8 cellular contexts compared by ENCODE assay signal in the genomic region with DNA sequence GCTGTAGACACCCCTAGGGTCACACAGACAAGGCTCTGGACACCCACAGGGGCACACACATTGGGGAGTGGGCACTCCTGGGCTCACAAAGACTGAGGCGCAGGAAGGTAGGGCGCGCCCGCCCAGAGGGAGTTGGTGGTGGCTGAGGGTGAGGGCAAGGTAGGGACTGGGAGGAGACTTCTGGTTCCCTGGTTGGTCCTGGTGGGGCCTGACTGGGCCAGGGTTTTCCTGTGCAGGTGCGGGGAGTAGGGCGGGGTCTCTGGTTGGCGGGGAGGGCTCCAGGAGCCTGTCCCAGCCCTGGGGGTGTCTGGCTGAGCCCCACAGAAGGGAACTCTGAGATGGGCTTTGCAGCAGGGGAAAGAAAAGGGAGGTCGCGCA. TPM values are rescaled to one million over a fixed set of nuclear protein-coding genes. Genes with fewer than 3 reads are reported as not detected.
DNase-seq lines count a peak whose midpoint lies in the region; ATAC-seq, FAIRE-seq and TF ChIP-seq lines count a peak whose summit lies in the region.

No MANE protein-coding gene starts in this region.

- H3K4me1 ChIP-seq in KMS-11 (ENCODE audit: low read depth, poor library complexity, severe bottlenecking) (peaks cover 2% of the 10 kb centered on the region), GM12878 (ENCODE audit: control insufficient read depth, insufficient read depth, low read length) (no peaks in the 10 kb centered on the region; the same call in 1 of the 2 replicates), suprapubic skin (peaks cover 13% of the 10 kb centered on the region)

- no peaks in the 10 kb centered on the region for H3K9me3 ChIP-seq in GM12878 (replicated peaks; ENCODE audit: control insufficient read depth, insufficient read depth, low read length)
- no peaks in the 10 kb centered on the region for H3K9me3 ChIP-seq in suprapubic skin

- ATAC-seq in GM18909 (IDR thresholded peaks at IDR 0.05; ENCODE audit: poor library complexity, unreplicated experiment) (peak; percentile 16), GM12878 (peak; percentile 40), HG02884 (IDR thresholded peaks at IDR 0.05; ENCODE audit: unreplicated experiment) (no peak)

- no peak for DNase-seq in GM12878 (ENCODE audit: low read depth, low spot score)
- DNase-seq in kidney tubule cell (ENCODE audit: low spot score), result peak; percentile 5
- DNase-seq in suprapubic skin (ENCODE audit: low spot score in 2 of 2), result no peak
- DNase-seq in DMS114 treated with DMSO at 0.1 percent for 48 hours (lab: John Stamatoyannopoulos, UW; ENCODE audit: unreplicated experiment), result no peak

- H3K4me3 ChIP-seq in KMS-11 (IDR thresholded peaks at IDR 0.05; ENCODE audit: insufficient read depth, low read depth, low read length) (no peak overlapping the region), GM12878 (peak overlapping the region; percentile 74), suprapubic skin (peak overlapping the region; percentile 71)

- H3K27ac ChIP-seq in 22Rv1 (peak overlapping the region; percentile 61), KMS-11 (peak overlapping the region; percentile 45), GM12878 (ENCODE audit: control insufficient read depth, insufficient read depth) (peak overlapping the region; percentile 75), suprapubic skin (peak overlapping the region; percentile 77)

- 45% methylated on average over 8 of the region's 9 CpGs for WGBS in GM12878 (ENCODE audit: insufficient coverage, insufficient replicate concordance, low lambda C conversion rate, missing lambda C conversion rate)
- 19% methylated on average over 5 of the region's 9 CpGs for WGBS in suprapubic skin

- peak overlapping the region; percentile 73 for H3K9ac ChIP-seq in KMS-11
- peak overlapping the region; percentile 65 for H3K9ac ChIP-seq in GM12878 (ENCODE audit: control insufficient read depth, insufficient read depth, low read length)

- H3K4me2 ChIP-seq in KMS-11, result peak overlapping the region; percentile 51
- H3K4me2 ChIP-seq in GM12878 (ENCODE audit: control insufficient read depth, insufficient read depth), result peak overlapping the region; percentile 57

- H3K79me2 ChIP-seq in KMS-11 (ENCODE audit: insufficient read depth, low read depth), result no peaks in the 10 kb centered on the region
- H3K79me2 ChIP-seq in GM12878 (ENCODE audit: control insufficient read depth, insufficient read depth, low read length), result peaks cover 12% of the 10 kb centered on the region

- SMC1A ChIA-PET in GM12878 (lab: Charles Lee; ENCODE audit: uncharacterized antibody, unreplicated experiment), result interaction anchor here (0.6 to 1.4 kb wide), 2 partner anchors 21 to 449 kb away, joined by 3 read pairs; no protein-coding TSS in a partner anchor

- POLR2A ChIA-PET in GM12878 (lab: Charles Lee), result interaction anchor here (1.0 to 1.5 kb wide), 4 partner anchors 8 to 137 kb away, joined by 3 to 9 read pairs (median 5); partner anchors contain the start of genes SUV39H1 and TBC1D25

- H3K36me3 ChIP-seq in KMS-11 (ENCODE audit: insufficient read depth) (no peaks in the 10 kb centered on the region), GM12878 (ENCODE audit: control insufficient read depth in 2 of 2, insufficient read depth in 2 of 2, low read length in 1 of 2) (no peaks in the 10 kb centered on the region), suprapubic skin (no peaks in the 10 kb centered on the region)

- BruUV-seq in GM12878 (replicated peaks; lab: Mats Ljungman, UMichigan), result no TSS peak

- H2AFZ ChIP-seq in KMS-11 (ENCODE audit: low read depth), result peak overlapping the region; percentile 26; the same call in 1 of the 2 replicates
- peak overlapping the region; percentile 67 for H2AFZ ChIP-seq in GM12878 (ENCODE audit: control insufficient read depth, low read depth, low read length)

- no peak for TF ChIP-seq CTCF in 22Rv1 (IDR thresholded peaks at IDR 0.05)
- TF ChIP-seq CTCF in KMS-11 (conservative IDR thresholded peaks at IDR 0.05; ENCODE audit: low read depth, low read length), result no peak
- TF ChIP-seq CTCF in GM12878 (IDR thresholded peaks at IDR 0.05 in 2 of 3, conservative IDR thresholded peaks at IDR 0.05 in 1 of 3; ENCODE audit: control insufficient read depth in 2 of 3, extremely low read depth in 1 of 3, insufficient read depth in 1 of 3, low read depth in 3 of 3, low read length in 3 of 3), result no peak
- no peak for TF ChIP-seq CTCF in suprapubic skin (IDR thresholded peaks at IDR 0.05)

- TF ChIP-seq RAD21 in GM12878 (IDR thresholded peaks at IDR 0.05; ENCODE audit: insufficient read depth, low read depth, low read length), result no peak

- H4K20me1 ChIP-seq in KMS-11 (ENCODE audit: insufficient read depth) (no peaks in the 10 kb centered on the region), GM12878 (ENCODE audit: control insufficient read depth, insufficient read depth) (no peaks in the 10 kb centered on the region)

- TF ChIP-seq POLR2A in GM12878 (IDR thresholded peaks at IDR 0.05; ENCODE audit: low read depth, low read length) (no peak), suprapubic skin (IDR thresholded peaks at IDR 0.05) (no peak)

- RAD21 ChIA-PET in GM12878 (lab: Charles Lee; ENCODE audit: unreplicated experiment), result no interaction called here

- no peak for FAIRE-seq in GM12878 (lab: Jason Lieb, UNC)

- intact Hi-C loops in GM12878 (cut with micrococcal nuclease; ENCODE audit: unreplicated experiment), result loop anchor here (2.0 kb wide), 1 partner anchor 20 kb away; the partner anchor contains the start of gene SUV39H1

- CTCF ChIA-PET in GM12878 (lab: Yijun Ruan, JAX), result no interaction called here

- no peak for TF ChIP-seq EP300 in GM12878 (IDR thresholded peaks at IDR 0.05; ENCODE audit: borderline replicate concordance in 1 of 2, control insufficient read depth in 1 of 2, low read depth in 2 of 2, low read length in 2 of 2)
- TF ChIP-seq EP300 in suprapubic skin (IDR thresholded peaks at IDR 0.05), result no peak

- in situ Hi-C loops in GM12878 (cut with MboI), result no loop called here

- H3K27me3 ChIP-seq in KMS-11 (ENCODE audit: insufficient read depth, low read depth) (no peaks in the 10 kb centered on the region), GM12878 (replicated peaks in 1 of 2; ENCODE audit: control insufficient read depth in 2 of 2, insufficient read depth in 2 of 2, low read length in 1 of 2) (no peaks in the 10 kb centered on the region), suprapubic skin (no peaks in the 10 kb centered on the region)

TF ChIP-seq in GM12878, 131 proteins besides CTCF, POLR2A, EP300 and RAD21 (continues in another document):
- TF ChIP-seq, protein P1, sequence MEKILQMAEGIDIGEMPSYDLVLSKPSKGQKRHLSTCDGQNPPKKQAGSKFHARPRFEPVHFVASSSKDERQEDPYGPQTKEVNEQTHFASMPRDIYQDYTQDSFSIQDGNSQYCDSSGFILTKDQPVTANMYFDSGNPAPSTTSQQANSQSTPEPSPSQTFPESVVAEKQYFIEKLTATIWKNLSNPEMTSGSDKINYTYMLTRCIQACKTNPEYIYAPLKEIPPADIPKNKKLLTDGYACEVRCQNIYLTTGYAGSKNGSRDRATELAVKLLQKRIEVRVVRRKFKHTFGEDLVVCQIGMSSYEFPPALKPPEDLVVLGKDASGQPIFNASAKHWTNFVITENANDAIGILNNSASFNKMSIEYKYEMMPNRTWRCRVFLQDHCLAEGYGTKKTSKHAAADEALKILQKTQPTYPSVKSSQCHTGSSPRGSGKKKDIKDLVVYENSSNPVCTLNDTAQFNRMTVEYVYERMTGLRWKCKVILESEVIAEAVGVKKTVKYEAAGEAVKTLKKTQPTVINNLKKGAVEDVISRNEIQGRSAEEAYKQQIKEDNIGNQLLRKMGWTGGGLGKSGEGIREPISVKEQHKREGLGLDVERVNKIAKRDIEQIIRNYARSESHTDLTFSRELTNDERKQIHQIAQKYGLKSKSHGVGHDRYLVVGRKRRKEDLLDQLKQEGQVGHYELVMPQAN (conservative IDR thresholded peaks at IDR 0.05), result 0 out of 2 replicates have a peak, but pooled peaks have one; percentile 33

RNA-seq across cellular contexts. Expression of gene WAS, which starts 6.7 kb away (rescaled TPM):
- total RNA-seq in GM12878 (2013; cell fraction: nucleolus; rRNA removed), result 21.8 and 23.0 TPM in 2 replicates
- 42.5 and 46.8 TPM in 2 replicates for total RNA-seq in GM12878 (2014; rRNA removed)
- 22.0 and 23.1 TPM in 2 replicates for total RNA-seq in GM12878 (2014; rRNA removed; fragmentation: Illumina TruSeq; extraction: Trizol)
- total RNA-seq in GM12878 (2021), result 84.7 and 86.8 TPM in 2 replicates
- 28.6 TPM for polyA plus RNA-seq in GM12878 (2011; ENCODE audit: low read depth)
- polyA plus RNA-seq in GM12878 (2011; rRNA removed), result 4.5 and 11.6 TPM in 2 replicates
- 13.9 and 25.0 TPM in 2 replicates for polyA plus RNA-seq in GM12878 (2011; cell fraction: cytosol; rRNA removed)
- polyA plus RNA-seq in GM12878 (2011; cell fraction: nucleus; rRNA removed), result 44.2 and 60.9 TPM in 2 replicates
- 75.1 and 90.0 TPM in 2 replicates for polyA plus RNA-seq in GM12878 (2012)
- 27.2 and 83.2 TPM in 2 replicates for polyA plus RNA-seq in GM12878 (2014; fragmentation: Illumina TruSeq; extraction: Trizol)
- polyA plus RNA-seq in GM12878 (2014; fragmentation: Nextera tagmentation; extraction: Ambion mirVana), result 1 to 10 TPM; 1.6 to 2.0 TPM
- polyA plus RNA-seq in GM12878 (2014; rRNA removed), result 30.9 and 42.5 TPM in 2 replicates
- 10 to 100 TPM; 19.5 to 23.0 TPM for polyA plus RNA-seq in GM12878 (2016; fragmentation: Nextera tagmentation; extraction: Ambion mirVana)
- 14.0 and 23.0 TPM in 2 replicates for polyA minus RNA-seq in GM12878 (2011; rRNA and poly(A)+ RNA removed)
- polyA minus RNA-seq in GM12878 (2011; cell fraction: cytosol; rRNA and poly(A)+ RNA removed), result 18.0 and 20.1 TPM in 2 replicates
- 17.9 and 21.3 TPM in 2 replicates for polyA minus RNA-seq in GM12878 (2011; cell fraction: nucleus; rRNA and poly(A)+ RNA removed)
- 1 to 10 TPM in 3 of 4 donors, under 1 TPM in 1; 0.68 to 5.2 (median 3.5) TPM for total RNA-seq in suprapubic skin

RNA-seq across cellular contexts. Expression of gene SUV39H1, which starts 19.7 kb away (rescaled TPM):
- 5.6 and 6.0 TPM in 2 replicates for total RNA-seq in GM12878 (2013; cell fraction: nucleolus; rRNA removed)
- total RNA-seq in GM12878 (2014; rRNA removed), result 19.6 and 21.7 TPM in 2 replicates
- 11.1 and 12.3 TPM in 2 replicates for total RNA-seq in GM12878 (2014; rRNA removed; fragmentation: Illumina TruSeq; extraction: Trizol)
- total RNA-seq in GM12878 (2021), result 25.3 and 29.0 TPM in 2 replicates
- polyA plus RNA-seq in GM12878 (2011; ENCODE audit: low read depth), result 6.9 TPM
- polyA plus RNA-seq in GM12878 (2011; rRNA removed), result 4.6 and 10.1 TPM in 2 replicates
- 17.3 and 19.3 TPM in 2 replicates for polyA plus RNA-seq in GM12878 (2011; cell fraction: cytosol; rRNA removed)
- 27.7 and 34.7 TPM in 2 replicates for polyA plus RNA-seq in GM12878 (2011; cell fraction: nucleus; rRNA removed)
- polyA plus RNA-seq in GM12878 (2012), result 12.5 and 12.9 TPM in 2 replicates
- 10.9 and 19.7 TPM in 2 replicates for polyA plus RNA-seq in GM12878 (2014; fragmentation: Illumina TruSeq; extraction: Trizol)
- 1 to 10 TPM; 4.9 to 5.7 TPM for polyA plus RNA-seq in GM12878 (2014; fragmentation: Nextera tagmentation; extraction: Ambion mirVana)
- 14.4 and 18.7 TPM in 2 replicates for polyA plus RNA-seq in GM12878 (2014; rRNA removed)
- 10 to 100 TPM; 29.8 to 33.2 TPM for polyA plus RNA-seq in GM12878 (2016; fragmentation: Nextera tagmentation; extraction: Ambion mirVana)
- polyA minus RNA-seq in GM12878 (2011; rRNA and poly(A)+ RNA removed), result 12.3 and 17.8 TPM in 2 replicates
- polyA minus RNA-seq in GM12878 (2011; cell fraction: cytosol; rRNA and poly(A)+ RNA removed), result 8.2 and 9.0 TPM in 2 replicates
- polyA minus RNA-seq in GM12878 (2011; cell fraction: nucleus; rRNA and poly(A)+ RNA removed), result 6.5 and 13.5 TPM in 2 replicates
- total RNA-seq in suprapubic skin, result 10 to 100 TPM in 1 of 4 donors, 1 to 10 TPM in 3; 5.9 to 15.1 (median 8.7) TPM
